In the genomic region with DNA sequence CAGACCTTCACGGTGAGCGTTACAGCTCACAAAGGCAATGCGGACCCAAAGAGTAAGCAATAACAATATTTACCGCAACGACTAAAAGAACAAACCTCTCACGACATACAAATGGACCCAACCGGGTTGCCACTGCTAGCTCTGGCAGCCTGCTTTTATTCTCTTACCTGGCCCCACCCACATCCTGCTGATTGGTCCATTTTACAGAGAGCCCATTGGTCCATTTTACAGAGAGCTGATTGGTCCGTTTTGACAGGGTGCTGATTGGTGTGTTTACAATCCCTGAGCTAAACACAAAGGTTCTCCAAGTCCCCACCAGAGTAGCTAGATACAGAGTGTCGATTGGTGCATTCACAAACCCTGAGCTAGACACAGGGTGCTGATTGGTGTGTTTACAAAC, we compare ENCODE assay signal across 5 cellular contexts. TPM values are rescaled to one million over a fixed set of nuclear protein-coding genes. Genes with fewer than 3 reads are reported as not detected.
"Had no signal": no experiment of that assay in that cellular context is flagged by ENCODE, and none has a peak within 500 bp of the region (broad histone marks: within the 10 kb centered on the region; RNA-seq: fewer than 3 reads in every experiment).

No MANE protein-coding gene starts in this region.

RNA-seq across cellular contexts. Expression of gene FANCD2OS, which starts 27.8 kb away (rescaled TPM):
- total RNA-seq: GM23338, H4, H7, HT-29 had no signal
- polyA plus RNA-seq: IgD-negative memory B cell had no signal
